In the genomic region with DNA sequence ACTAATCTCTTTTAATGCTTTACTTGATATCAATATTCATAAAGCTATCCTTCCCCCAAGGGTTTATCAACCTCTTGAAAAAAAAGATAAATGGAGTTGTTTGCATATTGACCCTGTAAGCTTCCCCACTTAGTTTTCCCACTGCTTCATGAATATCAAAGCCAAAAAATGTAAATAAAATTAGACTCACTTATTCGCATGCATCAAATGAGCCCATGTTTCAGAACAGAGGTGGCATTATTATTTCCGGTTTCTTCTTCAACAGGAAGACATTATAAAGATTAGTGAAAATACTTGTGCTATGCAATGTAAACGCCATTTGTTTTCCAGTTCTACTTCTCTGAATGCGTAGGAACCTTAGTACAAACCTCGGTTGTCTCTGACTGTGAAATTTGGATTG, we compare ENCODE assay signal across 30 cellular contexts.
"Had no signal": no experiment of that assay in that cellular context is flagged by ENCODE, and none has a peak within 500 bp of the region (broad histone marks: within the 10 kb centered on the region; RNA-seq: fewer than 3 reads in every experiment).

No MANE protein-coding gene starts in this region.

- H3K79me2 ChIP-seq: parathyroid adenoma had no signal

- H3K4me1 ChIP-seq: parathyroid adenoma, psoas muscle, right lobe of liver, sigmoid colon, suprapubic skin, testis, transverse colon, upper lobe of right lung, vagina had no signal

- H2AFZ ChIP-seq: neural progenitor cell, parathyroid adenoma had no signal

- ATAC-seq: naive thymus-derived CD8-positive, alpha-beta T cell; natural killer cell treated with Interleukin-12 subunit alpha and Interleukin-12 subunit beta and Interleukin-15 and Interleukin-18, amount 100 ng/mL, for 72 hours; psoas muscle; right cardiac atrium; right lobe of liver; stimulated activated memory B cell treated with anti-CD40 and anti-IgM and Interleukin-4, amounts not matched to agents 10 μg/mL and 1 μg/mL and 100 μg/mL, for 72 hours; stimulated activated naive CD8-positive, alpha-beta T cell treated with anti-CD3 and anti-CD28 coated beads, Interleukin-15, amount 100 ng/mL, for 72 hours; stimulated activated naive CD8-positive, alpha-beta T cell treated with anti-CD3 and anti-CD28 coated beads, Interleukin-15, Interleukin-2, amounts not matched to agents 100 U/mL and 50 U/mL, for 24 hours; upper lobe of right lung had no signal

- H3K4me2 ChIP-seq: neural progenitor cell had no signal

- H3K9ac ChIP-seq: neural progenitor cell, parathyroid adenoma had no signal

- H3K4me3 ChIP-seq: neural progenitor cell, ovary, psoas muscle, right lobe of liver, sigmoid colon, spleen, suprapubic skin, testis, tibial artery, transverse colon, upper lobe of right lung, vagina had no signal

- H3K27ac ChIP-seq: neural progenitor cell, ovary, parathyroid adenoma, psoas muscle, right lobe of liver, sigmoid colon, spleen, suprapubic skin, testis, tibial artery, transverse colon, upper lobe of right lung, vagina had no signal

- H3K36me3 ChIP-seq: ovary, right lobe of liver had no signal

- DNase-seq: naive B cell; naive thymus-derived CD8-positive, alpha-beta T cell; occipital lobe; ovary; posterior cingulate gyrus; psoas muscle; right cardiac atrium; right lobe of liver; sigmoid colon; small intestine; spleen; stimulated activated CD4-positive, alpha-beta T cell treated with anti-CD3 and anti-CD28 coated beads, Interleukin-12 subunit alpha, Interleukin-12 subunit beta, amount 100 ng/mL, for 4 hours; stimulated activated CD4-positive, alpha-beta T cell treated with anti-CD3 and anti-CD28 coated beads, Interleukin-1b, Interleukin-23, amount 100 ng/mL, for 48 hours; stimulated activated CD4-positive, alpha-beta T cell treated with anti-CD3 and anti-CD28 coated beads, Interleukin-4, amount 100 ng/mL, for 1 hour; stimulated activated CD4-positive, alpha-beta T cell treated with anti-CD3 and anti-CD28 coated beads, Interleukin-4, amount 100 ng/mL, for 4 hours; stimulated activated CD8-positive, alpha-beta memory T cell treated with anti-CD3 and anti-CD28 coated beads, Interleukin-4, amount 100 ng/mL, for 48 hours; stimulated activated naive CD4-positive, alpha-beta T cell; stimulated activated naive CD8-positive, alpha-beta T cell treated with anti-CD3 and anti-CD28 coated beads, Interleukin-15, amount 100 ng/mL, for 72 hours; stimulated activated naive CD8-positive, alpha-beta T cell treated with anti-CD3 and anti-CD28 coated beads, Interleukin-15, Interleukin-2, amounts not matched to agents 100 U/mL and 50 U/mL, for 24 hours; substantia nigra; testis; tibial artery; transverse colon; upper lobe of right lung had no signal

- H3K27me3 ChIP-seq: neural progenitor cell, ovary, right lobe of liver, sigmoid colon, spleen, suprapubic skin, testis, tibial artery, transverse colon, upper lobe of right lung, vagina had no signal

- H3K9me3 ChIP-seq: ovary, psoas muscle, right lobe of liver, sigmoid colon, suprapubic skin, testis, tibial artery, transverse colon, upper lobe of right lung, vagina had no signal
